In the genomic region with DNA sequence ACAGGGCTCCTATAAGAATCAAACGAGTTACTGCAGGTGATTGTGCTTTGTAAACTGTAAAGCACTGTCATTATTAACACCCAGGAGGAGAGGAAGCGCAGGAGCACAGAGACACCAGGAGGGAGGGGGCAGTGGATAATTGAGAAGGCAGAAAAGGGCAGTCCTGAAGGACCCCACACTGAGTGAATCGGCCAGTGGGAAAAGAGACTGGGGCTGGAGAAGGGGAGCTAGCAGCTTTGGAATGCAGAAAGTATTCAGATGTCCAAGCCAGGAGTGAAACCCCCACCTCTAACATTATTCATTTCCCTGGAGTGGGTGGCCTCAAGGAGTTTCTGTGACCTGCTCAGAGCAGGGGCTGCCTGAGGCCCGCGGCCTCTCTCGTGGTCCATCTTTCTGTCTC, we compare ENCODE assay signal across 19 cellular contexts.
"Had no signal": no experiment of that assay in that cellular context is flagged by ENCODE, and none has a peak within 500 bp of the region (broad histone marks: within the 10 kb centered on the region; RNA-seq: fewer than 3 reads in every experiment).

No MANE protein-coding gene starts in this region.

- H3K27ac Mint-ChIP-seq: activated T-cell treated with anti-CD3 and anti-CD28 coated beads, Interleukin-2, amount 50 U/mL, for 24 hours; activated T-helper 17 cell treated with anti-CD3 and anti-CD28 coated beads, Interleukin-2, amount 50 U/mL, for 72 hours; stimulated activated naive CD8-positive, alpha-beta T cell treated with anti-CD3 and anti-CD28 coated beads, Interleukin-15, Interleukin-2, amounts not matched to agents 100 ng/mL and 50 ng/mL, for 24 hours had no signal

- H3K4me1 ChIP-seq: prostate gland had no signal

- H3K9me3 ChIP-seq: ascending aorta, gastroesophageal sphincter, heart left ventricle, mucosa of descending colon, ovary, prostate gland, right atrium auricular region, thyroid gland had no signal

- H3K36me3 ChIP-seq: ascending aorta, gastroesophageal sphincter, heart left ventricle, ovary, prostate gland, right atrium auricular region, thyroid gland had no signal

- H3K4me1 Mint-ChIP-seq: activated T-helper 17 cell treated with anti-CD3 and anti-CD28 coated beads, Interleukin-2, amount 50 U/mL, for 72 hours had no signal

- H3K27ac ChIP-seq: ascending aorta, epithelial cell of prostate, gastroesophageal sphincter, heart left ventricle, prostate gland, right atrium auricular region had no signal

- H3K27me3 Mint-ChIP-seq: activated T-cell treated with anti-CD3 and anti-CD28 coated beads, Interleukin-2, amount 50 U/mL, for 24 hours; activated T-helper 17 cell treated with anti-CD3 and anti-CD28 coated beads, Interleukin-2, amount 50 U/mL, for 72 hours; stimulated activated naive CD8-positive, alpha-beta T cell treated with anti-CD3 and anti-CD28 coated beads, Interleukin-15, Interleukin-2, amounts not matched to agents 100 ng/mL and 50 ng/mL, for 24 hours had no signal

- H3K27me3 ChIP-seq: ascending aorta, gastroesophageal sphincter, heart left ventricle, ovary, right atrium auricular region, thyroid gland had no signal

- H3K9me3 Mint-ChIP-seq: activated naive CD4-positive, alpha-beta T cell treated with anti-CD3 and anti-CD28 coated beads, Interleukin-2, amount 50 U/mL, for 72 hours; activated T-cell treated with anti-CD3 and anti-CD28 coated beads, Interleukin-2, amount 50 U/mL, for 24 hours; activated T-helper 17 cell treated with anti-CD3 and anti-CD28 coated beads, Interleukin-2, amount 50 U/mL, for 72 hours; stimulated activated naive CD8-positive, alpha-beta T cell treated with anti-CD3 and anti-CD28 coated beads, Interleukin-15, Interleukin-2, amounts not matched to agents 100 ng/mL and 50 ng/mL, for 24 hours had no signal

- H3K4me3 ChIP-seq: ascending aorta, gastroesophageal sphincter, heart left ventricle, mucosa of descending colon, ovary, prostate gland, right atrium auricular region, thyroid gland had no signal

- ATAC-seq: activated naive CD4-positive, alpha-beta T cell treated with anti-CD3 and anti-CD28 coated beads, Interleukin-2, amount 50 U/mL, for 72 hours; activated T-helper 17 cell treated with anti-CD3 and anti-CD28 coated beads, Interleukin-2, amount 50 U/mL, for 72 hours; gastroesophageal sphincter; heart left ventricle; mucosa of descending colon had no signal

- H3K4me3 Mint-ChIP-seq: activated T-cell treated with anti-CD3 and anti-CD28 coated beads, Interleukin-2, amount 50 U/mL, for 24 hours; activated T-helper 17 cell treated with anti-CD3 and anti-CD28 coated beads, Interleukin-2, amount 50 U/mL, for 72 hours; stimulated activated naive CD8-positive, alpha-beta T cell treated with anti-CD3 and anti-CD28 coated beads, Interleukin-15, Interleukin-2, amounts not matched to agents 100 ng/mL and 50 ng/mL, for 24 hours had no signal

- H3K36me3 Mint-ChIP-seq: activated naive CD4-positive, alpha-beta T cell treated with anti-CD3 and anti-CD28 coated beads, Interleukin-2, amount 50 U/mL, for 72 hours had no signal

- DNase-seq: activated CD4-positive, alpha-beta T cell treated with anti-CD3 and anti-CD28 coated beads, Interleukin-2, amount 50 U/mL, for 4 hours; activated CD8-positive, alpha-beta memory T cell treated with anti-CD3 and anti-CD28 coated beads for 24 hours; activated CD8-positive, alpha-beta memory T cell treated with anti-CD3 and anti-CD28 coated beads, Interleukin-2, amount 50 U/mL, for 4 hours; activated T-cell treated with anti-CD3 and anti-CD28 coated beads, Interleukin-2, amount 50 U/mL, for 24 hours; central memory CD4-positive, alpha-beta T cell; heart left ventricle; mucosa of descending colon; ovary; stimulated activated CD4-positive, alpha-beta T cell treated with anti-CD3 and anti-CD28 coated beads, Interleukin-4, amount 100 ng/mL, for 4 hours; substantia nigra; thyroid gland had no signal
